ENCODE assay signal across 1 cellular context in genomic region chr11:76638267-76639197, GRCh38.
TF ChIP-seq lines count a peak whose summit lies in the region.

No MANE protein-coding gene starts in this region.

TF ChIP-seq in K562, 482 proteins besides CTCF, POLR2A, EP300 and RAD21 (continued from another document):
- TF ChIP-seq AFF1 (IDR thresholded peaks at IDR 0.05; ENCODE audit: low read depth in 1 of 2, partially characterized antibody in 2 of 2) = no peak
- TF ChIP-seq AFF4 (CRISPR knock-in tag; IDR thresholded peaks at IDR 0.05) = no peak
- TF ChIP-seq ILF3 (IDR thresholded peaks at IDR 0.05; ENCODE audit: borderline replicate concordance) = no peak
- TF ChIP-seq SMAD1 (IDR thresholded peaks at IDR 0.05; ENCODE audit: low read depth, low read length, partially characterized antibody) = no peak
- no peak for TF ChIP-seq TRIM25 (IDR thresholded peaks at IDR 0.05; ENCODE audit: borderline replicate concordance)
- no peak for TF ChIP-seq CREB3 (tag; conservative IDR thresholded peaks at IDR 0.05; ENCODE audit: low read depth)
- no peak for TF ChIP-seq RBM15 (IDR thresholded peaks at IDR 0.05; ENCODE audit: insufficient read depth, low read length)
- TF ChIP-seq HES1 (IDR thresholded peaks at IDR 0.05; ENCODE audit: low read depth) = no peak
- no peak for TF ChIP-seq PBX2 (CRISPR knock-in tag; IDR thresholded peaks at IDR 0.05; ENCODE audit: low read depth)
- TF ChIP-seq PBX2 (tag; conservative IDR thresholded peaks at IDR 0.05; ENCODE audit: low read depth) = no peak
- TF ChIP-seq ZNF444 (CRISPR knock-in tag; IDR thresholded peaks at IDR 0.05) = no peak
- TF ChIP-seq ZNF507 (tag; conservative IDR thresholded peaks at IDR 0.05) = no peak
- no peak for TF ChIP-seq REST (CRISPR knock-in tag; IDR thresholded peaks at IDR 0.05; ENCODE audit: low read depth)
- TF ChIP-seq ARID2 (IDR thresholded peaks at IDR 0.05) = no peak
- no peak for TF ChIP-seq U2AF1 (optimal IDR thresholded peaks at IDR 0.05; ENCODE audit: low read depth, low read length)
